In the genomic region with DNA sequence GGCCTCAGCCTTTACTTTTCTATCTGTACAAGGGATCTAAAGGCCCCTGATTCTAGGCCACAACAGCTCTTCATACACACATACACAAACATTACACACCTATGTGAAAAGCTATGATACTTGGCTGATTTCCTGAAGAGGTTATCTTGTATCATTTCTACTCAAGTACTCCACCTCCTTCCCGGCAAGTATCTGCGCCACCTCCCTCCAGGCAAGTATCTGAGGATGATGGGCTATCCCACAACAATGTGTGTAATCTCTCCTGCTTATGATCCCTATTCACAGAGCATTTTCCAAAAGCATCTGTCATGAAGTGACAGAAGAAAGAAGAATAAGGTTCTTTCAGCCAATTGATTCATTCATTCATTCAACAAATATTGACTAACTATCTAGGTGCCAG, we compare ENCODE assay signal across 22 cellular contexts. TPM values are rescaled to one million over a fixed set of nuclear protein-coding genes. Genes with fewer than 3 reads are reported as not detected.
A peak's percentile ranks its signal among the peaks of the same experiment; 100 is the strongest.
DNase-seq lines count a peak whose midpoint lies in the region; ATAC-seq and TF ChIP-seq lines count a peak whose summit lies in the region.
"Had no signal": no experiment of that assay in that cellular context is flagged by ENCODE, and none has a peak within 500 bp of the region (broad histone marks: within the 10 kb centered on the region; RNA-seq: fewer than 3 reads in every experiment).

No MANE protein-coding gene starts in this region.

- peak overlapping the region; percentile 62; the same call in 1 of the 2 replicates for H3K14ac ChIP-seq in IMR-90 (replicated peaks; ENCODE audit: low read depth, low read length)
- H3K14ac ChIP-seq in mesenchymal stem cell (ENCODE audit: low read length in 2 of 2): no peak overlapping the region

- peak overlapping the region; percentile 79; the same call in 2 of the 3 replicates for H2BK15ac ChIP-seq in IMR-90 (ENCODE audit: low read depth, low read length)
- H2BK15ac ChIP-seq in mesenchymal stem cell (ENCODE audit: low read depth, poor library complexity, severe bottlenecking): no peak overlapping the region

- in situ Hi-C loops in IMR-90 (cut with MboI; ENCODE audit: low sequenced_read_pairs): no loop called here
- in situ Hi-C loops in G401 (cut with HindIII; ENCODE audit: low sequenced_read_pairs): no loop called here

- BruUV-seq in IMR-90 (replicated peaks; lab: Mats Ljungman, UMichigan): no TSS peak

- TF ChIP-seq RAD21 in IMR-90 (IDR thresholded peaks at IDR 0.05; ENCODE audit: low read length): no peak

- DNase-seq in IMR-90 (no peak), adipocyte (ENCODE audit: low read depth) (no peak), mesenchymal stem cell (no peak), G401 (ENCODE audit: low spot score) (no peak)
- DNase-seq: activated CD4-positive, alpha-beta T cell treated with anti-CD3 and anti-CD28 coated beads for 4 hours; AML-193; DND-41; foreskin melanocyte; kidney; lower lobe of right lung; MG63; NCI-H774; SHP77; stimulated activated CD4-positive, alpha-beta T cell treated with anti-CD3 and anti-CD28 coated beads, Interleukin-2, amount 100 ng/mL, for 24 hours; stimulated activated naive B cell treated with anti-CD40 and anti-IgM and Interleukin-4, amounts not matched to agents 10 μg/mL and 1 μg/mL and 100 μg/mL, for 72 hours; T-cell; thyroid gland had no signal

- peaks cover 44% of the 10 kb centered on the region for H3K4me1 ChIP-seq in IMR-90 (ENCODE audit: control insufficient read depth, insufficient read depth, low read length)
- peaks cover 80% of the 10 kb centered on the region for H3K4me1 ChIP-seq in adipocyte (ENCODE audit: control insufficient read depth, insufficient read depth, low read length)
- peaks cover 23% of the 10 kb centered on the region for H3K4me1 ChIP-seq in mesenchymal stem cell (ENCODE audit: control insufficient read depth, insufficient read depth, low read depth, low read length)
- peaks cover 71% of the 10 kb centered on the region for H3K4me1 ChIP-seq in stomach smooth muscle (ENCODE audit: control insufficient read depth, insufficient read depth, low read length)
- H3K4me1 ChIP-seq: lower lobe of right lung had no signal

- H3K9ac ChIP-seq in IMR-90 (ENCODE audit: low read depth, low read length) (no peak overlapping the region), adipocyte (ENCODE audit: low read length) (peak overlapping the region; percentile 1), mesenchymal stem cell (ENCODE audit: low read length) (peak overlapping the region; percentile 15), stomach smooth muscle (ENCODE audit: low read length in 2 of 2) (peak overlapping the region in 1 of 2 donors; percentile 29)

- H3K9me3 ChIP-seq in IMR-90 (ENCODE audit: control insufficient read depth, insufficient read depth, low read length) (no peaks in the 10 kb centered on the region), adipocyte (ENCODE audit: control insufficient read depth, low read length) (no peaks in the 10 kb centered on the region), mesenchymal stem cell (ENCODE audit: control insufficient read depth, low read length) (no peaks in the 10 kb centered on the region), stomach smooth muscle (ENCODE audit: control insufficient read depth in 2 of 2, low read length in 2 of 2) (no peaks in the 10 kb centered on the region)
- H3K9me3 ChIP-seq: lower lobe of right lung, MG63, thyroid gland had no signal

- H2AK5ac ChIP-seq in IMR-90 (ENCODE audit: low read depth, low read length) (peak overlapping the region; percentile 84), mesenchymal stem cell (ENCODE audit: low read length, severe bottlenecking) (peak overlapping the region; percentile 64)

- H3K36me3 ChIP-seq in IMR-90 (ENCODE audit: control insufficient read depth, insufficient read depth, low read length) (0 out of 2 replicates have a peak, but pooled peaks cover 3% of the 10 kb centered on the region), adipocyte (ENCODE audit: control insufficient read depth, insufficient read depth, low read length, severe bottlenecking) (no peaks in the 10 kb centered on the region), mesenchymal stem cell (ENCODE audit: control insufficient read depth in 1 of 2, insufficient read depth in 2 of 2, low read depth in 1 of 2, low read length in 2 of 2) (peaks cover 0 to 5% of the 10 kb centered on the region in 2 experiments), stomach smooth muscle (ENCODE audit: control insufficient read depth in 2 of 2, insufficient read depth in 2 of 2, low read length in 2 of 2) (no peaks in the 10 kb centered on the region)
- H3K36me3 ChIP-seq: lower lobe of right lung, MG63, thyroid gland had no signal

- H3K4ac ChIP-seq in IMR-90 (ENCODE audit: low read depth, low read length) (peak overlapping the region; percentile 52), mesenchymal stem cell (ENCODE audit: low read depth in 1 of 2, low read length in 2 of 2) (no peak overlapping the region)

- CTCF ChIA-PET in IMR-90 (lab: Yijun Ruan, JAX): no interaction called here

- WGBS in IMR-90 (ENCODE audit: extremely low coverage in 2 of 2, insufficient read length in 1 of 2), 2 experiments: no CpG with 5 or more reads among the region's 2 CpGs
- 93% methylated on average over 2 of the region's 2 CpGs for WGBS in mesenchymal stem cell

- no peak overlapping the region for H3K56ac ChIP-seq in IMR-90 (ENCODE audit: extremely low read depth, insufficient read depth, low read length)

- no peak overlapping the region for H3K4me3 ChIP-seq in IMR-90 (ENCODE audit: insufficient read depth, low read depth, low read length)
- H3K4me3 ChIP-seq in adipocyte (ENCODE audit: low read length): no peak overlapping the region
- no peak overlapping the region for H3K4me3 ChIP-seq in mesenchymal stem cell (ENCODE audit: insufficient read depth in 1 of 2, low read depth in 1 of 2, low read length in 2 of 2)
- no peak overlapping the region for H3K4me3 ChIP-seq in stomach smooth muscle (ENCODE audit: low read length in 2 of 2)
- H3K4me3 ChIP-seq: lower lobe of right lung, MG63, thyroid gland had no signal

- H3K23ac ChIP-seq in IMR-90 (ENCODE audit: low read depth, low read length): peak overlapping the region; percentile 44; the same call in 1 of the 2 replicates
- no peak overlapping the region for H3K23ac ChIP-seq in mesenchymal stem cell (ENCODE audit: low read length in 2 of 2)

- H2BK20ac ChIP-seq in IMR-90 (ENCODE audit: low read depth, low read length): peak overlapping the region; percentile 35; the same call in 1 of the 2 replicates

- POLR2A ChIA-PET in IMR-90 (lab: Charles Lee; ENCODE audit: unreplicated experiment): no interaction called here

- H2BK120ac ChIP-seq in IMR-90 (ENCODE audit: low read depth, low read length) (peak overlapping the region; percentile 37; the same call in 1 of the 2 replicates), mesenchymal stem cell (ENCODE audit: low read depth, low read length) (peak overlapping the region; percentile 11)

- H2BK5ac ChIP-seq in IMR-90 (ENCODE audit: low read depth, low read length, poor library complexity, severe bottlenecking) (peak overlapping the region; percentile 95), mesenchymal stem cell (ENCODE audit: low read depth, low read length, poor library complexity, severe bottlenecking) (no peak overlapping the region)

- peaks cover 0 to 74% of the 10 kb centered on the region in 2 experiments; a peak in 3 of 4 replicates for H3K79me1 ChIP-seq in IMR-90 (ENCODE audit: low read depth in 1 of 2, low read length in 2 of 2)
- peaks cover 4% of the 10 kb centered on the region for H3K79me1 ChIP-seq in mesenchymal stem cell (replicated peaks; ENCODE audit: low read length, poor library complexity, severe bottlenecking)

- no peak for ATAC-seq in IMR-90 (ENCODE audit: low read depth)
- no peak for ATAC-seq in GM21515 (IDR thresholded peaks at IDR 0.05; ENCODE audit: unreplicated experiment)
- no peak for ATAC-seq in HG03095 (IDR thresholded peaks at IDR 0.05; ENCODE audit: unreplicated experiment)
- ATAC-seq: lower lobe of right lung; stimulated activated naive B cell treated with anti-CD40 and anti-IgM and Interleukin-4, amounts not matched to agents 10 μg/mL and 1 μg/mL and 100 μg/mL, for 72 hours had no signal

- no peaks in the 10 kb centered on the region for H3K27me3 ChIP-seq in IMR-90 (ENCODE audit: control insufficient read depth, insufficient read depth, low read length)
- no peaks in the 10 kb centered on the region for H3K27me3 ChIP-seq in adipocyte (replicated peaks; ENCODE audit: control insufficient read depth, insufficient read depth, low read length)
- no peaks in the 10 kb centered on the region for H3K27me3 ChIP-seq in mesenchymal stem cell (ENCODE audit: control insufficient read depth in 1 of 2, insufficient read depth in 1 of 2, low read length in 2 of 2)
- H3K27me3 ChIP-seq in stomach smooth muscle (ENCODE audit: control insufficient read depth in 1 of 2, insufficient read depth in 2 of 2, low read length in 2 of 2): no peaks in the 10 kb centered on the region
- H3K27me3 ChIP-seq: MG63, thyroid gland had no signal

- dilution Hi-C loops in IMR-90 (cut with HindIII; ENCODE audit: low sequenced_read_pairs, unreplicated experiment): no loop called here

- no peak for TF ChIP-seq POLR2A in IMR-90 (IDR thresholded peaks at IDR 0.05; ENCODE audit: low read depth, low read length)

- H4K5ac ChIP-seq in IMR-90 (ENCODE audit: low read depth, low read length): peak overlapping the region; percentile 56

- H3K27ac ChIP-seq in IMR-90 (ENCODE audit: insufficient read depth, low read length): peak overlapping the region; percentile 61; the same call in 1 of the 2 replicates
- no peak overlapping the region for H3K27ac ChIP-seq in mesenchymal stem cell (ENCODE audit: low read length, poor library complexity, severe bottlenecking)
- peak overlapping the region; percentile 53 for H3K27ac ChIP-seq in stomach smooth muscle (ENCODE audit: low read length)
- H3K27ac ChIP-seq: epithelial cell of prostate, lower lobe of right lung, thyroid gland had no signal

- H2AFZ ChIP-seq in IMR-90 (replicated peaks; ENCODE audit: low read length, poor library complexity) (no peak overlapping the region), mesenchymal stem cell (ENCODE audit: low read depth, low read length) (no peak overlapping the region)

- TF ChIP-seq CTCF in IMR-90 (conservative IDR thresholded peaks at IDR 0.05; ENCODE audit: low read depth, low read length): no peak

- H3K18ac ChIP-seq in IMR-90 (ENCODE audit: low read depth, low read length) (peak overlapping the region; percentile 16), mesenchymal stem cell (ENCODE audit: low read depth in 1 of 2, low read length in 2 of 2) (no peak overlapping the region)

- intact Hi-C loops in IMR-90 (cut with micrococcal nuclease): no loop called here

- no peak overlapping the region for H2AK9ac ChIP-seq in IMR-90 (replicated peaks; ENCODE audit: low read depth, low read length, poor library complexity)

- H3K9me1 ChIP-seq in IMR-90 (ENCODE audit: insufficient read depth, low read length): peaks cover 26% of the 10 kb centered on the region

- H4K91ac ChIP-seq in IMR-90 (ENCODE audit: insufficient read depth, low read depth, low read length) (peak overlapping the region; percentile 27; the same call in 1 of the 2 replicates), mesenchymal stem cell (ENCODE audit: low read length) (no peak overlapping the region)

- H4K20me1 ChIP-seq in IMR-90 (ENCODE audit: insufficient read depth, low read length): peaks cover 65% of the 10 kb centered on the region

- H3K4me2 ChIP-seq in IMR-90 (ENCODE audit: low read depth, low read length): peak overlapping the region; percentile 14; the same call in 1 of the 2 replicates
- no peak overlapping the region for H3K4me2 ChIP-seq in mesenchymal stem cell (ENCODE audit: low read length, poor library complexity, severe bottlenecking)

- H2BK12ac ChIP-seq in mesenchymal stem cell (ENCODE audit: low read length in 2 of 2): peak overlapping the region in 1 of 2 experiments; percentile 49

- H4K8ac ChIP-seq in IMR-90 (ENCODE audit: low read depth in 2 of 2, low read length in 2 of 2) (peak overlapping the region; percentile 41 to 51; a peak in 2 of 4 replicates), mesenchymal stem cell (ENCODE audit: low read length) (no peak overlapping the region)

RNA-seq across cellular contexts. Expression of a gene that starts 36.8 kb away (rescaled TPM):
- 48.2 and 60.3 TPM in 2 replicates for total RNA-seq in IMR-90 (2012; rRNA removed)
- 73.1 and 80.9 TPM in 2 replicates for polyA plus RNA-seq in IMR-90 (2012; rRNA removed)
- polyA plus RNA-seq in IMR-90 (2012; cell fraction: cytosol; rRNA removed): 67.3 and 67.7 TPM in 2 replicates
- 116 and 173 TPM in 2 replicates for polyA plus RNA-seq in IMR-90 (2012; cell fraction: nucleus; rRNA removed; ENCODE audit: low replicate concordance)
- 19.0 TPM for polyA plus RNA-seq in mesenchymal stem cell (2013, experiment 1 of 2)
- polyA plus RNA-seq in mesenchymal stem cell (2013, experiment 2 of 2): 19.1 TPM
- total RNA-seq in G401 (2014; rRNA removed; shearing (Covaris generic)): 3.9 and 6.0 TPM in 2 replicates
- total RNA-seq: OCI-LY7 had no signal
